ENCODE assay signal across 7 cellular contexts in the genomic region with DNA sequence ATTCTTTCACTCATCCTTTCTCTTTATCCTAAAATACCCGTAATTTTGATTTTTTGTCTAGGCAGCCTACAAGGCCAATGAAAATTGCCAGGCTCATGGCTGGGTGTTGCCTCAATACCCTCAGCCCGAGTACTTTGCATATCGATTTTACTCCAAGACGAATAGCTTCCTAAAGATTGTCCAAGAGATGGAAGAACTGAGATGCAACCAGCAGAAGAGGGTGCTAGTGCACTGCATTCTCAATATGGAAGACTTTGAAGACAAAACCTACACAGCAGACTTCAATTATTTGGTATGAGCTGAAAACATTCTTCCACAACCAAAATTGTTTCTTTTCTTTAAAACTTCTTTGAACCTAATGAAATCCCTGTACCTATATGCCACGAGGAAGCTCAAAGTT.
DNase-seq lines count a peak whose midpoint lies in the region; ATAC-seq, FAIRE-seq and TF ChIP-seq lines count a peak whose summit lies in the region.
"Not testable (repeated sequence)": the region's sequence is repeated elsewhere in the genome, so short reads cannot be mapped to it uniquely, and the experiment has no call there.

No MANE protein-coding gene starts in this region.

- H3K27ac ChIP-seq in OCI-LY3 (ENCODE audit: low read length); endodermal cell (ENCODE audit: low read depth, low read length); HepG2 (ENCODE audit: extremely low read length, insufficient read depth, low read length); small intestine (ENCODE audit: low read depth in 1 of 2, low read length in 1 of 2): not testable (repeated sequence)

- not testable (repeated sequence) for H3K9ac ChIP-seq in OCI-LY3 (ENCODE audit: low read length); endodermal cell (ENCODE audit: extremely low read depth, low read length, poor library complexity, severe bottlenecking); HepG2 (ENCODE audit: insufficient read depth, low read depth, low read length)

- 86% methylated on average over 3 of the region's 5 CpGs; no CpG with 5 or more reads in 1 of the 2 experiments for WGBS in endodermal cell (ENCODE audit: insufficient coverage in 1 of 2, insufficient read length in 1 of 2), 2 experiments
- 44% methylated on average over 5 of the region's 5 CpGs for WGBS in HepG2 (ENCODE audit: low lambda C conversion rate)
- 63 to 84% methylated on average over 4 of the region's 5 CpGs; no CpG with 5 or more reads in 1 of the 3 donors for WGBS in small intestine, 3 donors

- H3K27ac Mint-ChIP-seq in endodermal cell, result not testable (repeated sequence)

- CTCF ChIA-PET in HepG2 (lab: Yijun Ruan, JAX; ENCODE audit: low intra/inter-chr PET ratio, low total read pairs), result not testable (repeated sequence)

- not testable (repeated sequence) for TF ChIP-seq CTCF in D721Med (IDR thresholded peaks at IDR 0.05; ENCODE audit: insufficient read depth, missing control alignments); HepG2 (CRISPR knock-in tag; IDR thresholded peaks at IDR 0.05)
- peak; percentile 23 for TF ChIP-seq CTCF in OCI-LY3 (IDR thresholded peaks at IDR 0.05; ENCODE audit: low read depth, low read length)
- TF ChIP-seq CTCF in endodermal cell (conservative IDR thresholded peaks at IDR 0.05), result peak; percentile 58

- not testable (repeated sequence) for H3K4me3 ChIP-seq in OCI-LY3 (ENCODE audit: low read length); endodermal cell (ENCODE audit: low read length); HepG2 (replicated peaks in 1 of 3; ENCODE audit: insufficient read depth in 1 of 3, low read depth in 2 of 3, low read length in 3 of 3); small intestine (ENCODE audit: low read depth in 1 of 2, low read length in 2 of 2)

- not testable (repeated sequence) for H3K9me3 ChIP-seq in OCI-LY3 (ENCODE audit: insufficient read depth, low read length); endodermal cell (ENCODE audit: control insufficient read depth, low read length); HepG2 (ENCODE audit: low read length); small intestine (ENCODE audit: control insufficient read depth, low read depth)

- H3K36me3 ChIP-seq in OCI-LY3 (replicated peaks; ENCODE audit: low read depth, low read length); endodermal cell (ENCODE audit: control insufficient read depth, insufficient read depth, low read length); HepG2 (replicated peaks in 1 of 2; ENCODE audit: control insufficient read depth in 1 of 2, insufficient read depth in 2 of 2, low read length in 2 of 2); small intestine (ENCODE audit: control insufficient read depth in 2 of 2, insufficient read depth in 2 of 2, low read length in 2 of 2): not testable (repeated sequence)

- BruUV-seq in HepG2 (replicated peaks; lab: Mats Ljungman, UMichigan), result not testable (repeated sequence)

- not testable (repeated sequence) for H3K9me3 Mint-ChIP-seq in endodermal cell

- POLR2A ChIA-PET in HepG2 (lab: Yijun Ruan, JAX), result not testable (repeated sequence)

- TF ChIP-seq EP300 in HepG2 (IDR thresholded peaks at IDR 0.05; ENCODE audit: low read depth in 2 of 2, low read length in 2 of 2); HepG2 (CRISPR knock-in tag; IDR thresholded peaks at IDR 0.05; ENCODE audit: borderline replicate concordance): not testable (repeated sequence)

- H3K4me3 Mint-ChIP-seq in endodermal cell, result not testable (repeated sequence)

- not testable (repeated sequence) for H3K27me3 ChIP-seq in OCI-LY3 (ENCODE audit: low read depth, low read length); endodermal cell (ENCODE audit: control insufficient read depth, insufficient read depth, low read length, poor library complexity, severe bottlenecking); HepG2 (ENCODE audit: control insufficient read depth in 1 of 2, insufficient read depth in 2 of 2, low read length in 2 of 2); small intestine (ENCODE audit: control insufficient read depth in 2 of 2, insufficient read depth in 2 of 2, low read length in 2 of 2)

- in situ Hi-C loops in SK-MEL-5 (cut with HindIII; ENCODE audit: low pct_unique_long_range_greater_than_20kb, low sequenced_read_pairs); HepG2 (cut with HindIII; ENCODE audit: extremely low pct_ligation_motif_present, low pct_unique_long_range_greater_than_20kb): not testable (repeated sequence)

- not testable (repeated sequence) for TF ChIP-seq RAD21 in HepG2 (CRISPR knock-in tag; IDR thresholded peaks at IDR 0.05)

- FAIRE-seq in D721Med (lab: Jason Lieb, UNC) (peak; percentile 44), GM18507 (lab: Jason Lieb, UNC) (peak; percentile 52), HepG2 (lab: Jason Lieb, UNC) (peak; percentile 79), small intestine (lab: Jason Lieb, UNC) (peak; percentile 36)

- not testable (repeated sequence) for H3K4me2 ChIP-seq in OCI-LY3 (ENCODE audit: low read length); HepG2 (ENCODE audit: low read depth, low read length)

- H3K27me3 Mint-ChIP-seq in endodermal cell (ENCODE audit: insufficient read depth), result not testable (repeated sequence)

- not testable (repeated sequence) for ATAC-seq in HepG2

- not testable (repeated sequence) for H4K20me1 ChIP-seq in OCI-LY3 (ENCODE audit: insufficient read depth, low read length); HepG2 (ENCODE audit: insufficient read depth, low read length)

- H3K79me2 ChIP-seq in OCI-LY3 (ENCODE audit: low read length); HepG2 (ENCODE audit: insufficient read depth, low read length): not testable (repeated sequence)

- intact Hi-C loops in HepG2 (cut with micrococcal nuclease; ENCODE audit: unreplicated experiment), result not testable (repeated sequence)

- H3K4me1 Mint-ChIP-seq in endodermal cell, result peaks cover 10% of the 10 kb centered on the region

- not testable (repeated sequence) for H3K36me3 Mint-ChIP-seq in endodermal cell (ENCODE audit: low read depth)

- not testable (repeated sequence) for H2AFZ ChIP-seq in OCI-LY3 (ENCODE audit: low read depth, low read length); HepG2 (ENCODE audit: low read length)

- not testable (repeated sequence) for TF ChIP-seq POLR2A in HepG2 (IDR thresholded peaks at IDR 0.05; ENCODE audit: insufficient read depth in 1 of 2, low read depth in 2 of 2, low read length in 2 of 2)

- H3K4me1 ChIP-seq in OCI-LY3 (ENCODE audit: low read length), result peaks cover 15% of the 10 kb centered on the region; the same call in 1 of the 2 replicates
- not testable (repeated sequence) for H3K4me1 ChIP-seq in endodermal cell (ENCODE audit: control insufficient read depth, insufficient read depth, low read length); HepG2 (ENCODE audit: insufficient read depth, low read length); small intestine (ENCODE audit: control insufficient read depth in 2 of 2, insufficient read depth in 1 of 2, low read depth in 1 of 2, low read length in 1 of 2)

- DNase-seq in D721Med (ENCODE audit: insufficient read length, low spot score); GM18507 (ENCODE audit: extremely low spot score, insufficient read length, low read depth); endodermal cell; HepG2 (ENCODE audit: low spot score); small intestine: not testable (repeated sequence)
- DNase-seq in SK-MEL-5 (ENCODE audit: low read depth, low spot score), result peak; percentile 63
